ENCODE assay signal across 2 cellular contexts in the genomic region with DNA sequence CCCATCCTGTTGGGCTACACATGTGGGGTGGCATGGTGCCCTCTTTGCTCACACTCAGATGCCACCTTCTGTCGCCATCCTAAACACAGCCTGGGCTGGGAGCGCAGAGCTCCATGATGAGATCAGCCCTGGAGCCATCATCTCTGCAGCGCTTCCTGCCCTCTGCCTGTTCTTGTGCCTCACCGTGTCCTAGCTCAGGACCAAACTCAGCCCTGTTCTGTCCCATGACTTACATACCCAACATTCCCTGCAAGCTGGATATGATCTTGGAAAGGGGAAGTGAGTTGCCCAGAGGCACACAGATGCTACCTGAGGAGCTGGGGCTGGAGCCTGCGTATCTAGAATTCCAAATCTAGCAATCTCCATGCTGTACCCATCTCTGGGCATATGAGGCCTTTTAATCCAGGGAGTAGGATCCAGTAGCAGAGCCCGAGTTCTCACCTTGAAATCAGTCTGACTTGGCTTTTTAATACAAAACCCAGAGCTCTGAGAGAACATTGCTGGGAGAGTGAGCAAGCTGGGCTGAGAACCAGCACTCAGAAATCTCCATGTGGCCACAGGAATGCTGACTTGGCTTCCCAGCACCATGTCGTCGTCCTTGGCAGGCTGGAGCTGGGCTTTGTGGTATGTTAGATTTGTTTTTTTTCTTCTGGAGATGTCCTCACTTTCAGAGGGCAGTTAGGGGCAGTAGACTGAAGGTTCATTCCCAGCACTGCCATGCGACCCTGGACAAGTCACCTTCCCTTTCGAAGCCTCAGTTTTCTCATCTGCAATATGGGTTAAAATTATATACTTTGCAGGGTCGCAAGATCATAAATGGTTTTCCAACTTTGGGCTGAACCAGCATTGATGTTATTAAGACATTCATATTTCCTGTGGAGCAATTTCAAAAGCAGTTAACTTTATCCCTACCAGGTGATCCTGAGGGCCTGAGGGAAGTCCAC.
TF ChIP-seq lines count a peak whose summit lies in the region.

No MANE protein-coding gene starts in this region.

TF ChIP-seq in GM23338, 12 proteins besides CTCF, POLR2A, EP300 and RAD21 (continued from another document):
- TF ChIP-seq ETS1 (IDR thresholded peaks at IDR 0.05) (no peak), ZNF331 (CRISPR knock-in tag; IDR thresholded peaks at IDR 0.05; ENCODE audit: low read depth) (no peak), STAT1 (IDR thresholded peaks at IDR 0.05; ENCODE audit: unreplicated experiment) (no peak), ZNF114 (CRISPR knock-in tag; IDR thresholded peaks at IDR 0.05) (no peak)
TF ChIP-seq in GM23338: peak in this region for 0.

TF ChIP-seq in K562, 482 proteins besides CTCF, POLR2A, EP300 and RAD21 (continued from another document):
- TF ChIP-seq, protein P1, sequence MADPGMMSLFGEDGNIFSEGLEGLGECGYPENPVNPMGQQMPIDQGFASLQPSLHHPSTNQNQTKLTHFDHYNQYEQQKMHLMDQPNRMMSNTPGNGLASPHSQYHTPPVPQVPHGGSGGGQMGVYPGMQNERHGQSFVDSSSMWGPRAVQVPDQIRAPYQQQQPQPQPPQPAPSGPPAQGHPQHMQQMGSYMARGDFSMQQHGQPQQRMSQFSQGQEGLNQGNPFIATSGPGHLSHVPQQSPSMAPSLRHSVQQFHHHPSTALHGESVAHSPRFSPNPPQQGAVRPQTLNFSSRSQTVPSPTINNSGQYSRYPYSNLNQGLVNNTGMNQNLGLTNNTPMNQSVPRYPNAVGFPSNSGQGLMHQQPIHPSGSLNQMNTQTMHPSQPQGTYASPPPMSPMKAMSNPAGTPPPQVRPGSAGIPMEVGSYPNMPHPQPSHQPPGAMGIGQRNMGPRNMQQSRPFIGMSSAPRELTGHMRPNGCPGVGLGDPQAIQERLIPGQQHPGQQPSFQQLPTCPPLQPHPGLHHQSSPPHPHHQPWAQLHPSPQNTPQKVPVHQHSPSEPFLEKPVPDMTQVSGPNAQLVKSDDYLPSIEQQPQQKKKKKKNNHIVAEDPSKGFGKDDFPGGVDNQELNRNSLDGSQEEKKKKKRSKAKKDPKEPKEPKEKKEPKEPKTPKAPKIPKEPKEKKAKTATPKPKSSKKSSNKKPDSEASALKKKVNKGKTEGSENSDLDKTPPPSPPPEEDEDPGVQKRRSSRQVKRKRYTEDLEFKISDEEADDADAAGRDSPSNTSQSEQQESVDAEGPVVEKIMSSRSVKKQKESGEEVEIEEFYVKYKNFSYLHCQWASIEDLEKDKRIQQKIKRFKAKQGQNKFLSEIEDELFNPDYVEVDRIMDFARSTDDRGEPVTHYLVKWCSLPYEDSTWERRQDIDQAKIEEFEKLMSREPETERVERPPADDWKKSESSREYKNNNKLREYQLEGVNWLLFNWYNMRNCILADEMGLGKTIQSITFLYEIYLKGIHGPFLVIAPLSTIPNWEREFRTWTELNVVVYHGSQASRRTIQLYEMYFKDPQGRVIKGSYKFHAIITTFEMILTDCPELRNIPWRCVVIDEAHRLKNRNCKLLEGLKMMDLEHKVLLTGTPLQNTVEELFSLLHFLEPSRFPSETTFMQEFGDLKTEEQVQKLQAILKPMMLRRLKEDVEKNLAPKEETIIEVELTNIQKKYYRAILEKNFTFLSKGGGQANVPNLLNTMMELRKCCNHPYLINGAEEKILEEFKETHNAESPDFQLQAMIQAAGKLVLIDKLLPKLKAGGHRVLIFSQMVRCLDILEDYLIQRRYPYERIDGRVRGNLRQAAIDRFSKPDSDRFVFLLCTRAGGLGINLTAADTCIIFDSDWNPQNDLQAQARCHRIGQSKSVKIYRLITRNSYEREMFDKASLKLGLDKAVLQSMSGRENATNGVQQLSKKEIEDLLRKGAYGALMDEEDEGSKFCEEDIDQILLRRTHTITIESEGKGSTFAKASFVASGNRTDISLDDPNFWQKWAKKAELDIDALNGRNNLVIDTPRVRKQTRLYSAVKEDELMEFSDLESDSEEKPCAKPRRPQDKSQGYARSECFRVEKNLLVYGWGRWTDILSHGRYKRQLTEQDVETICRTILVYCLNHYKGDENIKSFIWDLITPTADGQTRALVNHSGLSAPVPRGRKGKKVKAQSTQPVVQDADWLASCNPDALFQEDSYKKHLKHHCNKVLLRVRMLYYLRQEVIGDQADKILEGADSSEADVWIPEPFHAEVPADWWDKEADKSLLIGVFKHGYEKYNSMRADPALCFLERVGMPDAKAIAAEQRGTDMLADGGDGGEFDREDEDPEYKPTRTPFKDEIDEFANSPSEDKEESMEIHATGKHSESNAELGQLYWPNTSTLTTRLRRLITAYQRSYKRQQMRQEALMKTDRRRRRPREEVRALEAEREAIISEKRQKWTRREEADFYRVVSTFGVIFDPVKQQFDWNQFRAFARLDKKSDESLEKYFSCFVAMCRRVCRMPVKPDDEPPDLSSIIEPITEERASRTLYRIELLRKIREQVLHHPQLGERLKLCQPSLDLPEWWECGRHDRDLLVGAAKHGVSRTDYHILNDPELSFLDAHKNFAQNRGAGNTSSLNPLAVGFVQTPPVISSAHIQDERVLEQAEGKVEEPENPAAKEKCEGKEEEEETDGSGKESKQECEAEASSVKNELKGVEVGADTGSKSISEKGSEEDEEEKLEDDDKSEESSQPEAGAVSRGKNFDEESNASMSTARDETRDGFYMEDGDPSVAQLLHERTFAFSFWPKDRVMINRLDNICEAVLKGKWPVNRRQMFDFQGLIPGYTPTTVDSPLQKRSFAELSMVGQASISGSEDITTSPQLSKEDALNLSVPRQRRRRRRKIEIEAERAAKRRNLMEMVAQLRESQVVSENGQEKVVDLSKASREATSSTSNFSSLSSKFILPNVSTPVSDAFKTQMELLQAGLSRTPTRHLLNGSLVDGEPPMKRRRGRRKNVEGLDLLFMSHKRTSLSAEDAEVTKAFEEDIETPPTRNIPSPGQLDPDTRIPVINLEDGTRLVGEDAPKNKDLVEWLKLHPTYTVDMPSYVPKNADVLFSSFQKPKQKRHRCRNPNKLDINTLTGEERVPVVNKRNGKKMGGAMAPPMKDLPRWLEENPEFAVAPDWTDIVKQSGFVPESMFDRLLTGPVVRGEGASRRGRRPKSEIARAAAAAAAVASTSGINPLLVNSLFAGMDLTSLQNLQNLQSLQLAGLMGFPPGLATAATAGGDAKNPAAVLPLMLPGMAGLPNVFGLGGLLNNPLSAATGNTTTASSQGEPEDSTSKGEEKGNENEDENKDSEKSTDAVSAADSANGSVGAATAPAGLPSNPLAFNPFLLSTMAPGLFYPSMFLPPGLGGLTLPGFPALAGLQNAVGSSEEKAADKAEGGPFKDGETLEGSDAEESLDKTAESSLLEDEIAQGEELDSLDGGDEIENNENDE (IDR thresholded peaks at IDR 0.05; ENCODE audit: low read depth, low read length): no peak
- TF ChIP-seq ZNF766 (CRISPR knock-in tag; conservative IDR thresholded peaks at IDR 0.05) (no peak), PCBP2 (IDR thresholded peaks at IDR 0.05; ENCODE audit: low read depth, low read length, poor library complexity, severe bottlenecking) (no peak), RAD51 (IDR thresholded peaks at IDR 0.05; ENCODE audit: borderline replicate concordance, low read depth) (no peak), ZNF785 (CRISPR knock-in tag; IDR thresholded peaks at IDR 0.05) (no peak), MAFG (tag; conservative IDR thresholded peaks at IDR 0.05) (0 out of 2 replicates have a peak, but pooled peaks have one; percentile 15), CBX2 (IDR thresholded peaks at IDR 0.05; ENCODE audit: insufficient read depth, low read length, poor library complexity, severe bottlenecking) (no peak), ZBTB12 (CRISPR knock-in tag; IDR thresholded peaks at IDR 0.05) (no peak), PRMT5 (CRISPR knock-in tag; IDR thresholded peaks at IDR 0.05) (no peak), SNIP1 (IDR thresholded peaks at IDR 0.05; ENCODE audit: low read depth) (no peak), ZNF551 (CRISPR knock-in tag; IDR thresholded peaks at IDR 0.05) (no peak), PHB (CRISPR knock-in tag; IDR thresholded peaks at IDR 0.05) (no peak), NCOA1 (IDR thresholded peaks at IDR 0.05; ENCODE audit: low read depth) (no peak), BRF1 (IDR thresholded peaks at IDR 0.05; ENCODE audit: borderline replicate concordance, extremely low read depth, insufficient read length) (no peak)
- TF ChIP-seq, protein P2, sequence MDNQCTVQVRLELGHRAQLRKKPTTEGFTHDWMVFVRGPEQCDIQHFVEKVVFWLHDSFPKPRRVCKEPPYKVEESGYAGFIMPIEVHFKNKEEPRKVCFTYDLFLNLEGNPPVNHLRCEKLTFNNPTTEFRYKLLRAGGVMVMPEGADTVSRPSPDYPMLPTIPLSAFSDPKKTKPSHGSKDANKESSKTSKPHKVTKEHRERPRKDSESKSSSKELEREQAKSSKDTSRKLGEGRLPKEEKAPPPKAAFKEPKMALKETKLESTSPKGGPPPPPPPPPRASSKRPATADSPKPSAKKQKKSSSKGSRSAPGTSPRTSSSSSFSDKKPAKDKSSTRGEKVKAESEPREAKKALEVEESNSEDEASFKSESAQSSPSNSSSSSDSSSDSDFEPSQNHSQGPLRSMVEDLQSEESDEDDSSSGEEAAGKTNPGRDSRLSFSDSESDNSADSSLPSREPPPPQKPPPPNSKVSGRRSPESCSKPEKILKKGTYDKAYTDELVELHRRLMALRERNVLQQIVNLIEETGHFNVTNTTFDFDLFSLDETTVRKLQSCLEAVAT (IDR thresholded peaks at IDR 0.05): 0 out of 4 replicates have a peak, but pooled peaks of 1 of the 2 experiments have one; percentile 35
